Comparison of ENCODE assay signal across 4 cellular contexts in the genomic region with DNA sequence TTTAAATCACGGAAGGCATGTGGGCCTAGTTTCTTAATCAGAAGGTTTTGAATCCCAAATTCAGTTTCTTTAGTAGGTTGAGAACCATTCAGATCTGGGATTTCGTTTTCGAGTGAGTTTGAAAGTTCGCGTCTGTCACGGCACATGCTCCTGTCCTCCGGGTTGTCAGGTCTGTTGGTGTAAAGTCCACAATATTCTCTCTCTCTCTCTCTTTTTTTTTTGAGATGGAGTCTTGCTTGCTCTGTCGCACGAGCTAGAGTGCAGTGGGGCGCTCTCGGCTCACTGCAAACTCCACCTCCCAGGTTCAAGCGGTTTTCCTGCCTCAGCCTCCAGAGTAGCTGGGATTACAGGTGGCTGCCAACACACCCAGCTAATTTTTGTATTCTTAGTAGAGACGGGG.
DNase-seq lines count a peak whose midpoint lies in the region; ATAC-seq, FAIRE-seq and TF ChIP-seq lines count a peak whose summit lies in the region.
"Not testable (repeated sequence)": the region's sequence is repeated elsewhere in the genome, so short reads cannot be mapped to it uniquely, and the experiment has no call there.

No MANE protein-coding gene starts in this region.

- POLR2A ChIA-PET in HepG2 (lab: Yijun Ruan, JAX), result not testable (repeated sequence)

- CTCF ChIA-PET in HepG2 (lab: Yijun Ruan, JAX; ENCODE audit: low intra/inter-chr PET ratio, low total read pairs), result not testable (repeated sequence)

- not testable (repeated sequence) for DNase-seq in left colon; left lobe of liver (ENCODE audit: low spot score); HepG2 (ENCODE audit: low spot score); right lobe of liver

- not testable (repeated sequence) for TF ChIP-seq RAD21 in HepG2 (CRISPR knock-in tag; IDR thresholded peaks at IDR 0.05)

- intact Hi-C loops in left colon (cut with DNase I, micrococcal nuclease); HepG2 (cut with micrococcal nuclease; ENCODE audit: unreplicated experiment); right lobe of liver (cut with DNase I): not testable (repeated sequence)

- H4K20me1 ChIP-seq in HepG2 (ENCODE audit: insufficient read depth, low read length), result not testable (repeated sequence)

- H3K9me3 ChIP-seq in HepG2 (ENCODE audit: low read length); right lobe of liver: not testable (repeated sequence)

- H3K27me3 ChIP-seq in HepG2 (ENCODE audit: control insufficient read depth in 1 of 2, insufficient read depth in 2 of 2, low read length in 2 of 2); right lobe of liver: not testable (repeated sequence)

- not testable (repeated sequence) for FAIRE-seq in HepG2 (lab: Jason Lieb, UNC)

- not testable (repeated sequence) for TF ChIP-seq POLR2A in HepG2 (IDR thresholded peaks at IDR 0.05; ENCODE audit: insufficient read depth in 1 of 2, low read depth in 2 of 2, low read length in 2 of 2); right lobe of liver (IDR thresholded peaks at IDR 0.05)

- TF ChIP-seq EP300 in HepG2 (IDR thresholded peaks at IDR 0.05; ENCODE audit: low read depth in 2 of 2, low read length in 2 of 2); HepG2 (CRISPR knock-in tag; IDR thresholded peaks at IDR 0.05; ENCODE audit: borderline replicate concordance): not testable (repeated sequence)

- not testable (repeated sequence) for TF ChIP-seq CTCF in HepG2 (CRISPR knock-in tag; IDR thresholded peaks at IDR 0.05); right lobe of liver (IDR thresholded peaks at IDR 0.05)

- not testable (repeated sequence) for H3K4me2 ChIP-seq in HepG2 (ENCODE audit: low read depth, low read length)

- not testable (repeated sequence) for H3K27ac ChIP-seq in HepG2 (ENCODE audit: extremely low read length, insufficient read depth, low read length); right lobe of liver

- not testable (repeated sequence) for BruUV-seq in HepG2 (replicated peaks; lab: Mats Ljungman, UMichigan)

- not testable (repeated sequence) for H3K79me2 ChIP-seq in HepG2 (ENCODE audit: insufficient read depth, low read length)

- WGBS in HepG2 (ENCODE audit: low lambda C conversion rate), result 5% methylated on average over 2 of the region's 13 CpGs
- WGBS in right lobe of liver (ENCODE audit: insufficient coverage, low coverage, low lambda C conversion rate, missing lambda C conversion rate), result 14% methylated on average over 1 of the region's 13 CpGs

- H3K36me3 ChIP-seq in HepG2 (replicated peaks in 1 of 2; ENCODE audit: control insufficient read depth in 1 of 2, insufficient read depth in 2 of 2, low read length in 2 of 2); right lobe of liver: not testable (repeated sequence)

- not testable (repeated sequence) for H2AFZ ChIP-seq in HepG2 (ENCODE audit: low read length)

- not testable (repeated sequence) for H3K4me1 ChIP-seq in HepG2 (ENCODE audit: insufficient read depth, low read length); right lobe of liver

- H3K4me3 ChIP-seq in HepG2 (replicated peaks in 1 of 3; ENCODE audit: insufficient read depth in 1 of 3, low read depth in 2 of 3, low read length in 3 of 3); right lobe of liver: not testable (repeated sequence)

- H3K9ac ChIP-seq in HepG2 (ENCODE audit: insufficient read depth, low read depth, low read length), result not testable (repeated sequence)

- in situ Hi-C loops in HepG2 (cut with HindIII; ENCODE audit: extremely low pct_ligation_motif_present, low pct_unique_long_range_greater_than_20kb), result not testable (repeated sequence)

- ATAC-seq in left colon (peak; percentile 65), left lobe of liver (peak; percentile 59), HepG2 (peak; percentile 49), right lobe of liver (peak; percentile 41 to 67 (median 52))
